Comparison of ENCODE assay signal across 24 cellular contexts in genomic region chrX:103742339-103742738, GRCh38. TPM values are rescaled to one million over a fixed set of nuclear protein-coding genes. Genes with fewer than 3 reads are reported as not detected.
"Had no signal": no experiment of that assay in that cellular context is flagged by ENCODE, and none has a peak within 500 bp of the region (broad histone marks: within the 10 kb centered on the region; RNA-seq: fewer than 3 reads in every experiment).

No MANE protein-coding gene starts in this region.

- H3K36me3 ChIP-seq: left lung, prostate gland, right atrium auricular region, tibial nerve, WERI-Rb-1 had no signal

- H3K27ac Mint-ChIP-seq: activated naive CD4-positive, alpha-beta T cell treated with anti-CD3 and anti-CD28 coated beads, Interleukin-2, amount 50 U/mL, for 72 hours had no signal

- H3K4me1 ChIP-seq: body of pancreas, left lung, prostate gland, right atrium auricular region, tibial nerve had no signal

- H3K27me3 ChIP-seq: body of pancreas, left lung, right atrium auricular region had no signal

- H3K9me3 ChIP-seq: body of pancreas, left lung, prostate gland, right atrium auricular region, tibial nerve had no signal

- DNase-seq: activated CD4-positive, alpha-beta T cell treated with anti-CD3 and anti-CD28 coated beads, Interleukin-2, amount 50 U/mL, for 48 hours; activated gamma-delta T cell; amygdala; body of pancreas; foreskin melanocyte; glutamatergic neuron; hippocampal formation; kidney; left lung; midbrain; stimulated activated CD4-positive, alpha-beta T cell treated with anti-CD3 and anti-CD28 coated beads, Interleukin-2, amount 100 ng/mL, for 24 hours; stimulated activated naive CD8-positive, alpha-beta T cell treated with anti-CD3 and anti-CD28 coated beads, Interleukin-15, Interleukin-2, amounts not matched to agents 100 U/mL and 50 U/mL, for 24 hours; substantia nigra; WERI-Rb-1 had no signal

- ATAC-seq: activated naive CD4-positive, alpha-beta T cell treated with anti-CD3 and anti-CD28 coated beads, Interleukin-2, amount 50 U/mL, for 72 hours; body of pancreas; left lung; stimulated activated naive CD8-positive, alpha-beta T cell treated with anti-CD3 and anti-CD28 coated beads, Interleukin-15, Interleukin-2, amounts not matched to agents 100 U/mL and 50 U/mL, for 24 hours had no signal

- H3K9me3 Mint-ChIP-seq: activated naive CD4-positive, alpha-beta T cell treated with anti-CD3 and anti-CD28 coated beads, Interleukin-2, amount 50 U/mL, for 72 hours had no signal

- H3K4me3 ChIP-seq: body of pancreas, left lung, prostate gland, right atrium auricular region, tibial nerve had no signal

- H3K36me3 Mint-ChIP-seq: activated naive CD4-positive, alpha-beta T cell treated with anti-CD3 and anti-CD28 coated beads, Interleukin-2, amount 50 U/mL, for 72 hours had no signal

- H3K27ac ChIP-seq: body of pancreas, epithelial cell of prostate, left lung, prostate gland, right atrium auricular region, tibial nerve, WERI-Rb-1 had no signal

RNA-seq across cellular contexts. Expression of gene TMEM31, which starts 31.6 kb away (rescaled TPM):
- total RNA-seq: body of pancreas; dermis microvascular lymphatic vessel endothelial cell; left lung; lung microvascular endothelial cell; omental fat pad; right atrium auricular region; skeletal muscle tissue; T-helper 2 cell treated with Interferon-gamma antibody and Interleukin-4, amounts not matched to agents 100 ng/mL and 5 ng/mL, for 36 hours had no signal

RNA-seq across cellular contexts. Expression of gene PLP1, which starts 34.3 kb away (rescaled TPM):
- total RNA-seq: activated naive CD4-positive, alpha-beta T cell treated with anti-CD3 and anti-CD28 coated beads, Interleukin-2, amount 50 U/mL, for 72 hours; lung microvascular endothelial cell; T-helper 2 cell treated with Interferon-gamma antibody and Interleukin-4, amounts not matched to agents 100 ng/mL and 5 ng/mL, for 36 hours had no signal
